In genomic region chr7:125899577-125899976, GRCh38 we compare ENCODE assay signal across 19 cellular contexts.
DNase-seq lines count a peak whose midpoint lies in the region; ATAC-seq, FAIRE-seq and TF ChIP-seq lines count a peak whose summit lies in the region.
"Had no signal": no experiment of that assay in that cellular context is flagged by ENCODE, and none has a peak within 500 bp of the region (broad histone marks: within the 10 kb centered on the region; RNA-seq: fewer than 3 reads in every experiment).

No MANE protein-coding gene starts in this region.

- H3K36me3 Mint-ChIP-seq in natural killer cell: no peaks in the 10 kb centered on the region
- no peaks in the 10 kb centered on the region for H3K36me3 Mint-ChIP-seq in natural killer cell treated with Interleukin-12 subunit alpha and Interleukin-12 subunit beta and Interleukin-15 and Interleukin-18, amount 100 ng/mL, for 72 hours
- H3K36me3 Mint-ChIP-seq in glutamatergic neuron (ENCODE audit: unreplicated experiment): no peaks in the 10 kb centered on the region
- no peaks in the 10 kb centered on the region for H3K36me3 Mint-ChIP-seq in type B pancreatic cell
- H3K36me3 Mint-ChIP-seq: CD14-positive monocyte; CD4-positive, alpha-beta memory T cell had no signal

- peak overlapping the region; percentile 22 for H3K4me3 Mint-ChIP-seq in natural killer cell
- no peak overlapping the region for H3K4me3 Mint-ChIP-seq in natural killer cell treated with Interleukin-12 subunit alpha and Interleukin-12 subunit beta and Interleukin-15 and Interleukin-18, amount 100 ng/mL, for 72 hours
- no peak overlapping the region for H3K4me3 Mint-ChIP-seq in glutamatergic neuron (ENCODE audit: unreplicated experiment)
- no peak overlapping the region for H3K4me3 Mint-ChIP-seq in type B pancreatic cell
- H3K4me3 Mint-ChIP-seq: CD14-positive monocyte; CD4-positive, alpha-beta memory T cell had no signal

- no peaks in the 10 kb centered on the region for H3K4me1 Mint-ChIP-seq in natural killer cell
- no peaks in the 10 kb centered on the region for H3K4me1 Mint-ChIP-seq in natural killer cell treated with Interleukin-12 subunit alpha and Interleukin-12 subunit beta and Interleukin-15 and Interleukin-18, amount 100 ng/mL, for 72 hours (ENCODE audit: low read depth in 2 of 2)
- no peaks in the 10 kb centered on the region for H3K4me1 Mint-ChIP-seq in glutamatergic neuron (ENCODE audit: low read depth, unreplicated experiment)
- no peaks in the 10 kb centered on the region for H3K4me1 Mint-ChIP-seq in type B pancreatic cell (ENCODE audit: unreplicated experiment)
- H3K4me1 Mint-ChIP-seq: CD14-positive monocyte; CD4-positive, alpha-beta memory T cell had no signal

- ATAC-seq in natural killer cell: no peak
- ATAC-seq in natural killer cell treated with Interleukin-12 subunit alpha and Interleukin-12 subunit beta and Interleukin-15 and Interleukin-18, amount 100 ng/mL, for 72 hours: no peak
- ATAC-seq in GM18511 (IDR thresholded peaks at IDR 0.05; ENCODE audit: unreplicated experiment): no peak
- ATAC-seq: GM12878 had no signal

- peaks cover 12 to 21% of the 10 kb centered on the region in 2 donors for H3K9me3 Mint-ChIP-seq in natural killer cell
- peaks cover 19% of the 10 kb centered on the region for H3K9me3 Mint-ChIP-seq in natural killer cell treated with Interleukin-12 subunit alpha and Interleukin-12 subunit beta and Interleukin-15 and Interleukin-18, amount 100 ng/mL, for 72 hours
- no peaks in the 10 kb centered on the region for H3K9me3 Mint-ChIP-seq in glutamatergic neuron (ENCODE audit: unreplicated experiment)
- H3K9me3 Mint-ChIP-seq in type B pancreatic cell: no peaks in the 10 kb centered on the region

- TF ChIP-seq CTCF in natural killer cell (IDR thresholded peaks at IDR 0.05) (no peak), LNCAP (IDR thresholded peaks at IDR 0.05) (peak; percentile 18; the same call in 1 of the 2 replicates), glutamatergic neuron (IDR thresholded peaks at IDR 0.05; ENCODE audit: partially characterized antibody, unreplicated experiment) (peak; percentile 13), type B pancreatic cell (conservative IDR thresholded peaks at IDR 0.05) (peak; percentile 54)

- H3K27ac Mint-ChIP-seq in natural killer cell (no peak overlapping the region), glutamatergic neuron (ENCODE audit: unreplicated experiment) (no peak overlapping the region), type B pancreatic cell (no peak overlapping the region)
- H3K27ac Mint-ChIP-seq in natural killer cell treated with Interleukin-12 subunit alpha and Interleukin-12 subunit beta and Interleukin-15 and Interleukin-18, amount 100 ng/mL, for 72 hours: no peak overlapping the region
- H3K27ac Mint-ChIP-seq: CD14-positive monocyte; CD4-positive, alpha-beta memory T cell had no signal

- FAIRE-seq in HTR-8/SVneo (lab: Jason Lieb, UNC): no peak
- FAIRE-seq: GM12878, GM18507 had no signal

- intact Hi-C loops in natural killer cell (cut with micrococcal nuclease): no loop called here

- DNase-seq in natural killer cell (no peak), glutamatergic neuron (no peak), type B pancreatic cell (ENCODE audit: extremely low spot score, unreplicated experiment) (no peak), occipital lobe (lab: John Stamatoyannopoulos, UW) (no peak), HTR-8/SVneo (ENCODE audit: insufficient read length, low spot score) (no peak)
- DNase-seq in natural killer cell treated with Interleukin-12 subunit alpha and Interleukin-12 subunit beta and Interleukin-15 and Interleukin-18, amount 100 ng/mL, for 72 hours (ENCODE audit: low spot score): no peak
- DNase-seq: BE2C; CD4-positive, alpha-beta memory T cell; DMS153; DND-41; EL; GOT3; H7; KG1 had no signal

- H3K27me3 Mint-ChIP-seq in natural killer cell (ENCODE audit: low read depth in 2 of 2) (no peaks in the 10 kb centered on the region), glutamatergic neuron (ENCODE audit: unreplicated experiment) (no peaks in the 10 kb centered on the region), type B pancreatic cell (no peaks in the 10 kb centered on the region)
- no peaks in the 10 kb centered on the region for H3K27me3 Mint-ChIP-seq in natural killer cell treated with Interleukin-12 subunit alpha and Interleukin-12 subunit beta and Interleukin-15 and Interleukin-18, amount 100 ng/mL, for 72 hours
- H3K27me3 Mint-ChIP-seq: CD4-positive, alpha-beta memory T cell had no signal
